Comparison of ENCODE assay signal across 10 cellular contexts in genomic region chr14:77181124-77181602, GRCh38. TPM values are rescaled to one million over a fixed set of nuclear protein-coding genes. Genes with fewer than 3 reads are reported as not detected.
DNase-seq lines count a peak whose midpoint lies in the region; ATAC-seq, FAIRE-seq and TF ChIP-seq lines count a peak whose summit lies in the region.
"Had no signal": no experiment of that assay in that cellular context is flagged by ENCODE, and none has a peak within 500 bp of the region (broad histone marks: within the 10 kb centered on the region; RNA-seq: fewer than 3 reads in every experiment).

No MANE protein-coding gene starts in this region.

- CTCF ChIA-PET in CD8-positive, alpha-beta T cell (lab: Charles Lee): no interaction called here

- no peak for DNase-seq in CD8-positive, alpha-beta T cell
- no peak for DNase-seq in HL-60 (ENCODE audit: low read depth in 1 of 2, low spot score in 1 of 2)
- no peak for DNase-seq in naive thymus-derived CD8-positive, alpha-beta T cell
- DNase-seq in MV-4-11 (lab: John Stamatoyannopoulos, UW): no peak
- no peak for DNase-seq in CD1c-positive myeloid dendritic cell (ENCODE audit: extremely low spot score)
- no peak for DNase-seq in stimulated activated naive CD4-positive, alpha-beta T cell treated with Interleukin-2 at 50 U/mL for 16 hours (lab: John Stamatoyannopoulos, UW)
- DNase-seq in GM12892 (ENCODE audit: insufficient read length): no peak

- no peak for FAIRE-seq in GM12892 (lab: Jason Lieb, UNC)

- H3K4me3 ChIP-seq in CD8-positive, alpha-beta T cell (ENCODE audit: low read depth, low read length): peak overlapping the region; percentile 57
- H3K4me3 ChIP-seq in HL-60 (replicated peaks; ENCODE audit: insufficient read depth, low read length): peak overlapping the region; percentile 75; the same call in 1 of the 2 replicates

- H3K9me3 ChIP-seq in CD8-positive, alpha-beta T cell (ENCODE audit: low read length): no peaks in the 10 kb centered on the region
- H3K9me3 ChIP-seq: neutrophil, testis had no signal

- no peak for TF ChIP-seq POLR2A in GM12892 (IDR thresholded peaks at IDR 0.05; ENCODE audit: low read depth, low read length)

- H3K27ac ChIP-seq in CD8-positive, alpha-beta T cell (ENCODE audit: low read depth, low read length): no peak overlapping the region
- no peak overlapping the region for H3K27ac ChIP-seq in HL-60 (replicated peaks)
- H3K27ac ChIP-seq: neutrophil, testis had no signal

- H3K27me3 ChIP-seq in CD8-positive, alpha-beta T cell (ENCODE audit: insufficient read depth, low read length): no peaks in the 10 kb centered on the region
- no peaks in the 10 kb centered on the region for H3K27me3 ChIP-seq in HL-60 (ENCODE audit: insufficient read depth, poor library complexity, severe bottlenecking)
- H3K27me3 ChIP-seq: testis had no signal

- H3K4me1 Mint-ChIP-seq in CD8-positive, alpha-beta T cell (ENCODE audit: low read depth): peaks cover 11% of the 10 kb centered on the region
- H3K4me1 Mint-ChIP-seq in activated naive CD8-positive, alpha-beta T cell (ENCODE audit: low read depth): peaks cover 12% of the 10 kb centered on the region
- peaks cover 4 to 20% (median 11%) of the 10 kb centered on the region in 4 donors for H3K4me1 Mint-ChIP-seq in naive thymus-derived CD8-positive, alpha-beta T cell

- no peaks in the 10 kb centered on the region for H3K36me3 ChIP-seq in CD8-positive, alpha-beta T cell (ENCODE audit: insufficient read depth, low read length)
- H3K36me3 ChIP-seq: neutrophil had no signal

- intact Hi-C loops in CD8-positive, alpha-beta T cell (cut with DNase I, micrococcal nuclease): no loop called here

- no peak overlapping the region for H3K27ac Mint-ChIP-seq in CD8-positive, alpha-beta T cell
- H3K27ac Mint-ChIP-seq in activated naive CD8-positive, alpha-beta T cell: peak overlapping the region; percentile 28
- H3K27ac Mint-ChIP-seq in naive thymus-derived CD8-positive, alpha-beta T cell: peak overlapping the region in 3 of 10 donors; percentile 8 to 72 (median 31)

- H3K4me3 Mint-ChIP-seq in CD8-positive, alpha-beta T cell: peak overlapping the region; percentile 80
- peak overlapping the region; percentile 82 for H3K4me3 Mint-ChIP-seq in activated naive CD8-positive, alpha-beta T cell
- H3K4me3 Mint-ChIP-seq in naive thymus-derived CD8-positive, alpha-beta T cell: peak overlapping the region; percentile 71 to 89 (median 81)

- peaks cover 11% of the 10 kb centered on the region for H3K4me1 ChIP-seq in CD8-positive, alpha-beta T cell (ENCODE audit: insufficient read depth, low read length)
- H3K4me1 ChIP-seq: testis had no signal

- no peaks in the 10 kb centered on the region for H3K9me3 Mint-ChIP-seq in CD8-positive, alpha-beta T cell
- H3K9me3 Mint-ChIP-seq in activated naive CD8-positive, alpha-beta T cell (ENCODE audit: low read depth): no peaks in the 10 kb centered on the region
- no peaks in the 10 kb centered on the region for H3K9me3 Mint-ChIP-seq in naive thymus-derived CD8-positive, alpha-beta T cell

- H3K36me3 Mint-ChIP-seq in CD8-positive, alpha-beta T cell: no peaks in the 10 kb centered on the region
- H3K36me3 Mint-ChIP-seq in activated naive CD8-positive, alpha-beta T cell: no peaks in the 10 kb centered on the region
- H3K36me3 Mint-ChIP-seq in naive thymus-derived CD8-positive, alpha-beta T cell: no peaks in the 10 kb centered on the region

- peaks cover 29% of the 10 kb centered on the region for H3K27me3 Mint-ChIP-seq in CD8-positive, alpha-beta T cell (ENCODE audit: low read depth)
- H3K27me3 Mint-ChIP-seq in activated naive CD8-positive, alpha-beta T cell: peaks cover 2% of the 10 kb centered on the region
- peaks cover 11 to 54% (median 17%) of the 10 kb centered on the region in 5 donors for H3K27me3 Mint-ChIP-seq in naive thymus-derived CD8-positive, alpha-beta T cell

- no peak for TF ChIP-seq CTCF in CD8-positive, alpha-beta T cell (IDR thresholded peaks at IDR 0.05)
- no peak for TF ChIP-seq CTCF in HL-60 (IDR thresholded peaks at IDR 0.05; ENCODE audit: insufficient read depth, low read length)

- POLR2A ChIA-PET in CD8-positive, alpha-beta T cell (lab: Charles Lee): no interaction called here
- POLR2A ChIA-PET in naive thymus-derived CD8-positive, alpha-beta T cell (lab: Charles Lee): no interaction called here

- ATAC-seq in CD8-positive, alpha-beta T cell: no peak
- no peak for ATAC-seq in naive thymus-derived CD8-positive, alpha-beta T cell

RNA-seq across cellular contexts. Expression of gene TMEM63C, which starts 0.4 kb away (rescaled TPM):
- under 1 TPM; 0.47 to 0.71 TPM for total RNA-seq in CD8-positive, alpha-beta T cell
- under 1 TPM; 0.66 to 0.83 TPM for total RNA-seq in naive thymus-derived CD8-positive, alpha-beta T cell
- polyA plus RNA-seq in naive thymus-derived CD8-positive, alpha-beta T cell: under 1 TPM in 2 of 3 donors, not detected in 1; 0.02 to 0.83 TPM
- 0.08 TPM for polyA plus RNA-seq in GM12892 (2012; ENCODE audit: missing spikeins)

RNA-seq across cellular contexts. Expression of gene ZDHHC22, which starts 39.6 kb away (rescaled TPM):
- total RNA-seq in CD8-positive, alpha-beta T cell: not detected
- total RNA-seq in naive thymus-derived CD8-positive, alpha-beta T cell: not detected
- not detected for polyA plus RNA-seq in naive thymus-derived CD8-positive, alpha-beta T cell
- polyA plus RNA-seq in GM12892 (2012; ENCODE audit: missing spikeins): not detected
